1 cellular context compared by ENCODE assay signal in genomic region chr21:44933199-44933937, GRCh38.
TF ChIP-seq lines count a peak whose summit lies in the region.

No MANE protein-coding gene starts in this region.

TF ChIP-seq in H1, 55 proteins besides CTCF, POLR2A, EP300 and RAD21:
- TF ChIP-seq GABPA (IDR thresholded peaks at IDR 0.05; ENCODE audit: borderline replicate concordance, insufficient read depth, low read length): no peak
- TF ChIP-seq POU5F1 (IDR thresholded peaks at IDR 0.05; ENCODE audit: low read depth, low read length): no peak
- no peak for TF ChIP-seq SRF (IDR thresholded peaks at IDR 0.05; ENCODE audit: low read depth, low read length)
- no peak for TF ChIP-seq MAFK (IDR thresholded peaks at IDR 0.05; ENCODE audit: low read depth, low read length)
- no peak for TF ChIP-seq CBX8 (IDR thresholded peaks at IDR 0.05; ENCODE audit: borderline replicate concordance, low read depth, low read length)
- TF ChIP-seq NRF1 (IDR thresholded peaks at IDR 0.05; ENCODE audit: low read depth, low read length): no peak
- no peak for TF ChIP-seq CREB1 (IDR thresholded peaks at IDR 0.05)
- no peak for TF ChIP-seq TEAD4 (IDR thresholded peaks at IDR 0.05; ENCODE audit: low read depth, low read length)
- no peak for TF ChIP-seq NANOG (IDR thresholded peaks at IDR 0.05; ENCODE audit: insufficient read depth, low read depth, low read length, poor library complexity, severe bottlenecking)
- TF ChIP-seq TAF7 (optimal IDR thresholded peaks at IDR 0.05; ENCODE audit: borderline replicate concordance, low read depth, low read length): no peak
- TF ChIP-seq, protein P1, sequence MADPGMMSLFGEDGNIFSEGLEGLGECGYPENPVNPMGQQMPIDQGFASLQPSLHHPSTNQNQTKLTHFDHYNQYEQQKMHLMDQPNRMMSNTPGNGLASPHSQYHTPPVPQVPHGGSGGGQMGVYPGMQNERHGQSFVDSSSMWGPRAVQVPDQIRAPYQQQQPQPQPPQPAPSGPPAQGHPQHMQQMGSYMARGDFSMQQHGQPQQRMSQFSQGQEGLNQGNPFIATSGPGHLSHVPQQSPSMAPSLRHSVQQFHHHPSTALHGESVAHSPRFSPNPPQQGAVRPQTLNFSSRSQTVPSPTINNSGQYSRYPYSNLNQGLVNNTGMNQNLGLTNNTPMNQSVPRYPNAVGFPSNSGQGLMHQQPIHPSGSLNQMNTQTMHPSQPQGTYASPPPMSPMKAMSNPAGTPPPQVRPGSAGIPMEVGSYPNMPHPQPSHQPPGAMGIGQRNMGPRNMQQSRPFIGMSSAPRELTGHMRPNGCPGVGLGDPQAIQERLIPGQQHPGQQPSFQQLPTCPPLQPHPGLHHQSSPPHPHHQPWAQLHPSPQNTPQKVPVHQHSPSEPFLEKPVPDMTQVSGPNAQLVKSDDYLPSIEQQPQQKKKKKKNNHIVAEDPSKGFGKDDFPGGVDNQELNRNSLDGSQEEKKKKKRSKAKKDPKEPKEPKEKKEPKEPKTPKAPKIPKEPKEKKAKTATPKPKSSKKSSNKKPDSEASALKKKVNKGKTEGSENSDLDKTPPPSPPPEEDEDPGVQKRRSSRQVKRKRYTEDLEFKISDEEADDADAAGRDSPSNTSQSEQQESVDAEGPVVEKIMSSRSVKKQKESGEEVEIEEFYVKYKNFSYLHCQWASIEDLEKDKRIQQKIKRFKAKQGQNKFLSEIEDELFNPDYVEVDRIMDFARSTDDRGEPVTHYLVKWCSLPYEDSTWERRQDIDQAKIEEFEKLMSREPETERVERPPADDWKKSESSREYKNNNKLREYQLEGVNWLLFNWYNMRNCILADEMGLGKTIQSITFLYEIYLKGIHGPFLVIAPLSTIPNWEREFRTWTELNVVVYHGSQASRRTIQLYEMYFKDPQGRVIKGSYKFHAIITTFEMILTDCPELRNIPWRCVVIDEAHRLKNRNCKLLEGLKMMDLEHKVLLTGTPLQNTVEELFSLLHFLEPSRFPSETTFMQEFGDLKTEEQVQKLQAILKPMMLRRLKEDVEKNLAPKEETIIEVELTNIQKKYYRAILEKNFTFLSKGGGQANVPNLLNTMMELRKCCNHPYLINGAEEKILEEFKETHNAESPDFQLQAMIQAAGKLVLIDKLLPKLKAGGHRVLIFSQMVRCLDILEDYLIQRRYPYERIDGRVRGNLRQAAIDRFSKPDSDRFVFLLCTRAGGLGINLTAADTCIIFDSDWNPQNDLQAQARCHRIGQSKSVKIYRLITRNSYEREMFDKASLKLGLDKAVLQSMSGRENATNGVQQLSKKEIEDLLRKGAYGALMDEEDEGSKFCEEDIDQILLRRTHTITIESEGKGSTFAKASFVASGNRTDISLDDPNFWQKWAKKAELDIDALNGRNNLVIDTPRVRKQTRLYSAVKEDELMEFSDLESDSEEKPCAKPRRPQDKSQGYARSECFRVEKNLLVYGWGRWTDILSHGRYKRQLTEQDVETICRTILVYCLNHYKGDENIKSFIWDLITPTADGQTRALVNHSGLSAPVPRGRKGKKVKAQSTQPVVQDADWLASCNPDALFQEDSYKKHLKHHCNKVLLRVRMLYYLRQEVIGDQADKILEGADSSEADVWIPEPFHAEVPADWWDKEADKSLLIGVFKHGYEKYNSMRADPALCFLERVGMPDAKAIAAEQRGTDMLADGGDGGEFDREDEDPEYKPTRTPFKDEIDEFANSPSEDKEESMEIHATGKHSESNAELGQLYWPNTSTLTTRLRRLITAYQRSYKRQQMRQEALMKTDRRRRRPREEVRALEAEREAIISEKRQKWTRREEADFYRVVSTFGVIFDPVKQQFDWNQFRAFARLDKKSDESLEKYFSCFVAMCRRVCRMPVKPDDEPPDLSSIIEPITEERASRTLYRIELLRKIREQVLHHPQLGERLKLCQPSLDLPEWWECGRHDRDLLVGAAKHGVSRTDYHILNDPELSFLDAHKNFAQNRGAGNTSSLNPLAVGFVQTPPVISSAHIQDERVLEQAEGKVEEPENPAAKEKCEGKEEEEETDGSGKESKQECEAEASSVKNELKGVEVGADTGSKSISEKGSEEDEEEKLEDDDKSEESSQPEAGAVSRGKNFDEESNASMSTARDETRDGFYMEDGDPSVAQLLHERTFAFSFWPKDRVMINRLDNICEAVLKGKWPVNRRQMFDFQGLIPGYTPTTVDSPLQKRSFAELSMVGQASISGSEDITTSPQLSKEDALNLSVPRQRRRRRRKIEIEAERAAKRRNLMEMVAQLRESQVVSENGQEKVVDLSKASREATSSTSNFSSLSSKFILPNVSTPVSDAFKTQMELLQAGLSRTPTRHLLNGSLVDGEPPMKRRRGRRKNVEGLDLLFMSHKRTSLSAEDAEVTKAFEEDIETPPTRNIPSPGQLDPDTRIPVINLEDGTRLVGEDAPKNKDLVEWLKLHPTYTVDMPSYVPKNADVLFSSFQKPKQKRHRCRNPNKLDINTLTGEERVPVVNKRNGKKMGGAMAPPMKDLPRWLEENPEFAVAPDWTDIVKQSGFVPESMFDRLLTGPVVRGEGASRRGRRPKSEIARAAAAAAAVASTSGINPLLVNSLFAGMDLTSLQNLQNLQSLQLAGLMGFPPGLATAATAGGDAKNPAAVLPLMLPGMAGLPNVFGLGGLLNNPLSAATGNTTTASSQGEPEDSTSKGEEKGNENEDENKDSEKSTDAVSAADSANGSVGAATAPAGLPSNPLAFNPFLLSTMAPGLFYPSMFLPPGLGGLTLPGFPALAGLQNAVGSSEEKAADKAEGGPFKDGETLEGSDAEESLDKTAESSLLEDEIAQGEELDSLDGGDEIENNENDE (IDR thresholded peaks at IDR 0.05; ENCODE audit: insufficient replicate concordance, low read length): no peak
- TF ChIP-seq RFX5 (IDR thresholded peaks at IDR 0.05; ENCODE audit: borderline replicate concordance, low read depth, low read length): no peak
- no peak for TF ChIP-seq CBX5 (IDR thresholded peaks at IDR 0.05; ENCODE audit: low read depth, low read length)
